15 cellular contexts compared by ENCODE assay signal in the genomic region with DNA sequence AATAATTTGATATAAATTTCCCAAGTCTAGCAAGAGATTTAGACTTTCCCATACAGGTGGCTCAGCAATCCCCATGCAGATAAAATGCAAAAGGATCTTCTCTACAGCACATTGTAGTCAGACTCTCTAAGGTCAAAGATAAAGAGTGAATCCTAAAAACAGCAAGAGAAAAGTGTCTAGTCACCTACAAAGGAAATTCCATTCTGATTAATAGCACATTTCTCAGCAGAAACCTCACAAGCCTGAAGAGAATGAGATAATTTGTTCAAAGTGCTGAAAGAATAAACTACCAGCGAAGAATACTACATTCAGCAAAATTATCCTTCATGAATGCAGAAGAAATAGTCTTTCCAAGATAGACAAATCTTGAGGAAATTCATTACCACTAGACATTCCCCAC.
"Had no signal": no experiment of that assay in that cellular context is flagged by ENCODE, and none has a peak within 500 bp of the region (broad histone marks: within the 10 kb centered on the region; RNA-seq: fewer than 3 reads in every experiment).

No MANE protein-coding gene starts in this region.

- H3K4me1 ChIP-seq: heart left ventricle had no signal

- H3K36me3 ChIP-seq: esophagus muscularis mucosa, heart left ventricle, sigmoid colon, WERI-Rb-1 had no signal

- H3K27me3 ChIP-seq: body of pancreas, esophagus muscularis mucosa, heart left ventricle, sigmoid colon had no signal

- ATAC-seq: body of pancreas, heart left ventricle had no signal

- H3K27ac ChIP-seq: body of pancreas, esophagus muscularis mucosa, heart left ventricle, sigmoid colon, WERI-Rb-1 had no signal

- DNase-seq: activated CD4-positive, alpha-beta T cell treated with anti-CD3 and anti-CD28 coated beads for 4 hours; activated naive CD4-positive, alpha-beta T cell treated with anti-CD3 and anti-CD28 coated beads, Interleukin-2, amount 10 ng/mL, durations not matched to agents 7 days and 5 days; body of pancreas; cerebellar nuclear complex; dermis blood vessel endothelial cell; heart left ventricle; kidney; sigmoid colon; stimulated activated CD4-positive, alpha-beta T cell treated with anti-CD3 and anti-CD28 coated beads, Interleukin-2, amount 100 ng/mL, for 24 hours; stimulated activated naive CD4-positive, alpha-beta T cell; substantia nigra; T-helper 1 cell; trophoblast cell; WERI-Rb-1 had no signal

- H3K9me3 ChIP-seq: body of pancreas, esophagus muscularis mucosa, sigmoid colon had no signal

- H3K4me3 ChIP-seq: body of pancreas, esophagus muscularis mucosa, heart left ventricle, sigmoid colon had no signal
